21 cellular contexts compared by ENCODE assay signal in genomic region chr9:91122755-91123154, GRCh38.
DNase-seq lines count a peak whose midpoint lies in the region; ATAC-seq, FAIRE-seq and TF ChIP-seq lines count a peak whose summit lies in the region.
"Had no signal": no experiment of that assay in that cellular context is flagged by ENCODE, and none has a peak within 500 bp of the region (broad histone marks: within the 10 kb centered on the region; RNA-seq: fewer than 3 reads in every experiment).

No MANE protein-coding gene starts in this region.

- ATAC-seq in activated CD8-positive, alpha-beta T cell treated with anti-CD3 and anti-CD28 coated beads for 36 hours, result peak; percentile 27
- ATAC-seq in activated CD8-positive, alpha-beta T cell treated with anti-CD3 and anti-CD28 coated beads, Interleukin-2, amount 10 ng/mL, durations not matched to agents 7 days and 5 days, result no peak
- ATAC-seq in IMR-90 (ENCODE audit: low read depth), result no peak
- ATAC-seq in activated T-helper 17 cell treated with anti-CD3 and anti-CD28 coated beads, Interleukin-2, amount 50 U/mL, for 72 hours (replicated peaks), result peak; percentile 76
- ATAC-seq in esophagus mucosa, result peak; percentile 35
- no peak for ATAC-seq in GM18858 (IDR thresholded peaks at IDR 0.05; ENCODE audit: unreplicated experiment)
- ATAC-seq: CD8-positive, alpha-beta T cell had no signal

- peak overlapping the region; percentile 37 for H2BK5ac ChIP-seq in IMR-90 (ENCODE audit: low read depth, low read length, poor library complexity, severe bottlenecking)

- H3K4me1 ChIP-seq in IMR-90 (ENCODE audit: control insufficient read depth, insufficient read depth, low read length), result peaks cover 28% of the 10 kb centered on the region
- H3K4me1 ChIP-seq: BLaER1, Caco-2, HAP-1 had no signal

- dilution Hi-C loops in IMR-90 (cut with HindIII; ENCODE audit: low sequenced_read_pairs, unreplicated experiment), result no loop called here

- peak overlapping the region; percentile 58 for H2BK120ac ChIP-seq in IMR-90 (ENCODE audit: low read depth, low read length)

- no peak overlapping the region for H3K4me2 ChIP-seq in IMR-90 (ENCODE audit: low read depth, low read length)
- H3K4me2 ChIP-seq: BLaER1 had no signal

- H3K56ac ChIP-seq in IMR-90 (ENCODE audit: extremely low read depth, insufficient read depth, low read length), result no peak overlapping the region

- H2AK9ac ChIP-seq in IMR-90 (replicated peaks; ENCODE audit: low read depth, low read length, poor library complexity), result no peak overlapping the region

- H3K36me3 Mint-ChIP-seq in activated CD8-positive, alpha-beta T cell treated with anti-CD3 and anti-CD28 coated beads for 36 hours (ENCODE audit: low read depth), result peaks cover 6% of the 10 kb centered on the region
- H3K36me3 Mint-ChIP-seq in activated CD8-positive, alpha-beta T cell treated with anti-CD3 and anti-CD28 coated beads, Interleukin-2, amount 10 ng/mL, durations not matched to agents 7 days and 5 days (ENCODE audit: low read depth), result peaks cover 63% of the 10 kb centered on the region
- H3K36me3 Mint-ChIP-seq in activated T-helper 17 cell treated with anti-CD3 and anti-CD28 coated beads, Interleukin-2, amount 50 U/mL, for 72 hours (ENCODE audit: low read depth), result no peaks in the 10 kb centered on the region
- H3K36me3 Mint-ChIP-seq: CD8-positive, alpha-beta T cell had no signal

- peak overlapping the region; percentile 39; the same call in 1 of the 2 replicates for H2AK5ac ChIP-seq in IMR-90 (ENCODE audit: low read depth, low read length)

- no peak for DNase-seq in activated CD8-positive, alpha-beta T cell treated with anti-CD3 and anti-CD28 coated beads for 36 hours
- no peak for DNase-seq in activated CD8-positive, alpha-beta T cell treated with anti-CD3 and anti-CD28 coated beads, Interleukin-2, amount 10 ng/mL, durations not matched to agents 7 days and 5 days
- DNase-seq in IMR-90, result no peak
- DNase-seq in RCC 7860 (ENCODE audit: low spot score), result no peak
- DNase-seq: Caco-2; CD4-positive, CD25-positive, alpha-beta regulatory T cell; CD8-positive, alpha-beta T cell; DMS153; DND-41; GOT3; HFFc6 had no signal

- no TSS peak for BruUV-seq in IMR-90 (replicated peaks; lab: Mats Ljungman, UMichigan)

- H3K27me3 Mint-ChIP-seq in activated CD8-positive, alpha-beta T cell treated with anti-CD3 and anti-CD28 coated beads for 36 hours, result peaks cover 11% of the 10 kb centered on the region
- H3K27me3 Mint-ChIP-seq in activated CD8-positive, alpha-beta T cell treated with anti-CD3 and anti-CD28 coated beads, Interleukin-2, amount 10 ng/mL, durations not matched to agents 7 days and 5 days (ENCODE audit: low read depth), result no peaks in the 10 kb centered on the region
- H3K27me3 Mint-ChIP-seq in activated T-helper 17 cell treated with anti-CD3 and anti-CD28 coated beads, Interleukin-2, amount 50 U/mL, for 72 hours, result peaks cover 10% of the 10 kb centered on the region

- H3K9me3 Mint-ChIP-seq in activated CD8-positive, alpha-beta T cell treated with anti-CD3 and anti-CD28 coated beads for 36 hours, result peaks cover 15% of the 10 kb centered on the region
- peaks cover 38% of the 10 kb centered on the region for H3K9me3 Mint-ChIP-seq in activated CD8-positive, alpha-beta T cell treated with anti-CD3 and anti-CD28 coated beads, Interleukin-2, amount 10 ng/mL, durations not matched to agents 7 days and 5 days (ENCODE audit: insufficient read depth)
- H3K9me3 Mint-ChIP-seq in activated T-helper 17 cell treated with anti-CD3 and anti-CD28 coated beads, Interleukin-2, amount 50 U/mL, for 72 hours, result no peaks in the 10 kb centered on the region

- intact Hi-C loops in activated CD8-positive, alpha-beta T cell treated with anti-CD3 and anti-CD28 coated beads for 36 hours (cut with micrococcal nuclease), result no loop called here
- intact Hi-C loops in IMR-90 (cut with micrococcal nuclease), result no loop called here

- H4K91ac ChIP-seq in IMR-90 (ENCODE audit: insufficient read depth, low read depth, low read length), result peak overlapping the region; percentile 18; the same call in 1 of the 2 replicates

- in situ Hi-C loops in IMR-90 (cut with MboI; ENCODE audit: low sequenced_read_pairs), result no loop called here

- peak overlapping the region; percentile 33; the same call in 1 of the 2 replicates for H2BK20ac ChIP-seq in IMR-90 (ENCODE audit: low read depth, low read length)

- no peak overlapping the region for H3K9ac ChIP-seq in IMR-90 (ENCODE audit: low read depth, low read length)
- H3K9ac ChIP-seq: BLaER1 had no signal

- no peak for FAIRE-seq in RCC 7860 (lab: Jason Lieb, UNC)
- FAIRE-seq: G401.6, GM12892, H54 had no signal

- TF ChIP-seq POLR2A in IMR-90 (IDR thresholded peaks at IDR 0.05; ENCODE audit: low read depth, low read length), result no peak

- H3K14ac ChIP-seq in IMR-90 (replicated peaks; ENCODE audit: low read depth, low read length), result 0 out of 2 replicates have a peak overlapping the region, but pooled peaks have one; percentile 34

- no peaks in the 10 kb centered on the region for H3K36me3 ChIP-seq in IMR-90 (ENCODE audit: control insufficient read depth, insufficient read depth, low read length)
- H3K36me3 ChIP-seq: HAP-1 had no signal

- H3K9me3 ChIP-seq in IMR-90 (ENCODE audit: control insufficient read depth, insufficient read depth, low read length), result peaks cover 2% of the 10 kb centered on the region; the same call in 1 of the 2 replicates
- H3K9me3 ChIP-seq: Caco-2, HAP-1 had no signal

- H3K27ac ChIP-seq in IMR-90 (ENCODE audit: insufficient read depth, low read length), result no peak overlapping the region
- H3K27ac ChIP-seq: BLaER1, C4-2B had no signal

- no CpG with 5 or more reads among the region's 1 CpG for WGBS in IMR-90 (ENCODE audit: extremely low coverage in 2 of 2, insufficient read length in 1 of 2), 2 experiments

- no peak overlapping the region for H3K18ac ChIP-seq in IMR-90 (ENCODE audit: low read depth, low read length)

- peaks cover 11 to 33% of the 10 kb centered on the region in 2 experiments; a peak in 3 of 4 replicates for H3K79me1 ChIP-seq in IMR-90 (ENCODE audit: low read depth in 1 of 2, low read length in 2 of 2)

- no peak overlapping the region for H3K4me3 Mint-ChIP-seq in activated CD8-positive, alpha-beta T cell treated with anti-CD3 and anti-CD28 coated beads for 36 hours
- H3K4me3 Mint-ChIP-seq in activated CD8-positive, alpha-beta T cell treated with anti-CD3 and anti-CD28 coated beads, Interleukin-2, amount 10 ng/mL, durations not matched to agents 7 days and 5 days, result no peak overlapping the region
- no peak overlapping the region for H3K4me3 Mint-ChIP-seq in activated T-helper 17 cell treated with anti-CD3 and anti-CD28 coated beads, Interleukin-2, amount 50 U/mL, for 72 hours
- H3K4me3 Mint-ChIP-seq: B cell; CD4-positive, CD25-positive, alpha-beta regulatory T cell; CD8-positive, alpha-beta T cell; HFFc6 had no signal

- TF ChIP-seq CTCF in activated CD8-positive, alpha-beta T cell treated with anti-CD3 and anti-CD28 coated beads for 36 hours (IDR thresholded peaks at IDR 0.05), result no peak
- TF ChIP-seq CTCF in IMR-90 (conservative IDR thresholded peaks at IDR 0.05; ENCODE audit: low read depth, low read length), result no peak

- peaks cover 15% of the 10 kb centered on the region for H3K9me1 ChIP-seq in IMR-90 (ENCODE audit: insufficient read depth, low read length)

- H4K5ac ChIP-seq in IMR-90 (ENCODE audit: low read depth, low read length), result no peak overlapping the region

- H3K4me3 ChIP-seq in IMR-90 (ENCODE audit: insufficient read depth, low read depth, low read length), result no peak overlapping the region
- H3K4me3 ChIP-seq: BLaER1, HAP-1 had no signal

- H3K23ac ChIP-seq in IMR-90 (ENCODE audit: low read depth, low read length), result no peak overlapping the region

- POLR2A ChIA-PET in activated CD8-positive, alpha-beta T cell treated with anti-CD3 and anti-CD28 coated beads for 36 hours (lab: Charles Lee), result interaction anchor here (1.5 kb wide), 1 partner anchor 23 kb away, joined by 3 read pairs; no protein-coding TSS in a partner anchor
- POLR2A ChIA-PET in activated CD8-positive, alpha-beta T cell treated with anti-CD3 and anti-CD28 coated beads, Interleukin-2, amount 10 ng/mL, durations not matched to agents 7 days and 5 days (lab: Charles Lee), result no interaction called here
- POLR2A ChIA-PET in IMR-90 (lab: Charles Lee; ENCODE audit: unreplicated experiment), result no interaction called here

- H4K8ac ChIP-seq in IMR-90 (ENCODE audit: low read depth in 2 of 2, low read length in 2 of 2), result peak overlapping the region in 1 of 2 experiments; percentile 49; a peak in 1 of 4 replicates

- no peak for TF ChIP-seq RAD21 in IMR-90 (IDR thresholded peaks at IDR 0.05; ENCODE audit: low read length)

- no peaks in the 10 kb centered on the region for H4K20me1 ChIP-seq in IMR-90 (ENCODE audit: insufficient read depth, low read length)
- H4K20me1 ChIP-seq: BLaER1 had no signal

- peak overlapping the region; percentile 73; the same call in 2 of the 3 replicates for H2BK15ac ChIP-seq in IMR-90 (ENCODE audit: low read depth, low read length)

- H3K4ac ChIP-seq in IMR-90 (ENCODE audit: low read depth, low read length), result peak overlapping the region; percentile 47; the same call in 1 of the 2 replicates

- no peaks in the 10 kb centered on the region for H3K27me3 ChIP-seq in IMR-90 (ENCODE audit: control insufficient read depth, insufficient read depth, low read length)
- H3K27me3 ChIP-seq: BLaER1 had no signal

- H2AFZ ChIP-seq in IMR-90 (replicated peaks; ENCODE audit: low read length, poor library complexity), result no peak overlapping the region

- peaks cover 15% of the 10 kb centered on the region for H3K4me1 Mint-ChIP-seq in activated CD8-positive, alpha-beta T cell treated with anti-CD3 and anti-CD28 coated beads for 36 hours (ENCODE audit: low read depth)
- H3K4me1 Mint-ChIP-seq in activated CD8-positive, alpha-beta T cell treated with anti-CD3 and anti-CD28 coated beads, Interleukin-2, amount 10 ng/mL, durations not matched to agents 7 days and 5 days (ENCODE audit: low read depth), result peaks cover 14% of the 10 kb centered on the region
- peaks cover 8% of the 10 kb centered on the region for H3K4me1 Mint-ChIP-seq in activated T-helper 17 cell treated with anti-CD3 and anti-CD28 coated beads, Interleukin-2, amount 50 U/mL, for 72 hours

- CTCF ChIA-PET in activated CD8-positive, alpha-beta T cell treated with anti-CD3 and anti-CD28 coated beads for 36 hours (lab: Charles Lee), result interaction anchor here (1.5 kb wide), 1 partner anchor 20 kb away, joined by 3 read pairs; no protein-coding TSS in a partner anchor
- CTCF ChIA-PET in activated CD8-positive, alpha-beta T cell treated with anti-CD3 and anti-CD28 coated beads, Interleukin-2, amount 10 ng/mL, durations not matched to agents 7 days and 5 days (lab: Charles Lee), result no interaction called here
- CTCF ChIA-PET in IMR-90 (lab: Yijun Ruan, JAX), result no interaction called here

- H3K27ac Mint-ChIP-seq in activated CD8-positive, alpha-beta T cell treated with anti-CD3 and anti-CD28 coated beads for 36 hours, result no peak overlapping the region
- no peak overlapping the region for H3K27ac Mint-ChIP-seq in activated CD8-positive, alpha-beta T cell treated with anti-CD3 and anti-CD28 coated beads, Interleukin-2, amount 10 ng/mL, durations not matched to agents 7 days and 5 days
- no peak overlapping the region for H3K27ac Mint-ChIP-seq in activated T-helper 17 cell treated with anti-CD3 and anti-CD28 coated beads, Interleukin-2, amount 50 U/mL, for 72 hours
- H3K27ac Mint-ChIP-seq: B cell; CD8-positive, alpha-beta T cell; HFFc6 had no signal

TF ChIP-seq in IMR-90, 13 proteins besides CTCF, POLR2A, EP300 and RAD21 (continues in another document):
- no peak for TF ChIP-seq NFE2L2 (IDR thresholded peaks at IDR 0.05; ENCODE audit: low read depth, low read length)

Comparison
In these comparisons a context has a peak if more than half of its experiments do, and no peak if none do; other contexts are left out.
1. ATAC-seq: peak in activated CD8-positive, alpha-beta T cell treated with anti-CD3 and anti-CD28 coated beads for 36 hours (single experiment), activated T-helper 17 cell treated with anti-CD3 and anti-CD28 coated beads, Interleukin-2, amount 50 U/mL, for 72 hours (single experiment) and esophagus mucosa (single experiment); none in activated CD8-positive, alpha-beta T cell treated with anti-CD3 and anti-CD28 coated beads, Interleukin-2, amount 10 ng/mL, durations not matched to agents 7 days and 5 days (single experiment), IMR-90 (single experiment) and GM18858 (single experiment).